Comparison of ENCODE assay signal across 11 cellular contexts in genomic region chr5:78649816-78650561, GRCh38. TPM values are rescaled to one million over a fixed set of nuclear protein-coding genes. Genes with fewer than 3 reads are reported as not detected.
DNase-seq lines count a peak whose midpoint lies in the region; ATAC-seq and TF ChIP-seq lines count a peak whose summit lies in the region.
"Had no signal": no experiment of that assay in that cellular context is flagged by ENCODE, and none has a peak within 500 bp of the region (broad histone marks: within the 10 kb centered on the region; RNA-seq: fewer than 3 reads in every experiment).

No MANE protein-coding gene starts in this region.

- no peak overlapping the region for H3K9ac ChIP-seq in iPS-15b (ENCODE audit: low read depth, low read length)

- TF ChIP-seq POLR2A in tibial nerve (IDR thresholded peaks at IDR 0.05): no peak

- H3K4me3 Mint-ChIP-seq in activated T-cell treated with anti-CD3 and anti-CD28 coated beads, Interleukin-2, amount 50 U/mL, for 72 hours: peak overlapping the region; percentile 62 to 80
- peak overlapping the region; percentile 79 for H3K4me3 Mint-ChIP-seq in activated T-helper 1 cell treated with anti-CD3 and anti-CD28 coated beads, Interleukin-12 subunit alpha, Interleukin-12 subunit beta, Interleukin-2, Interleukin-4 antibody, amounts not matched to agents 30 ng/mL and 10 ng/mL and 1 ng/mL, durations not matched to agents 14 hours and 24 hours and 36 hours

- H3K9me3 Mint-ChIP-seq in activated T-cell treated with anti-CD3 and anti-CD28 coated beads, Interleukin-2, amount 50 U/mL, for 72 hours: no peaks in the 10 kb centered on the region
- H3K9me3 Mint-ChIP-seq in activated T-helper 1 cell treated with anti-CD3 and anti-CD28 coated beads, Interleukin-12 subunit alpha, Interleukin-12 subunit beta, Interleukin-2, Interleukin-4 antibody, amounts not matched to agents 30 ng/mL and 10 ng/mL and 1 ng/mL, durations not matched to agents 14 hours and 24 hours and 36 hours: no peaks in the 10 kb centered on the region

- H3K4me3 ChIP-seq in iPS-15b (ENCODE audit: low read depth, low read length) (peak overlapping the region; percentile 72), tibial nerve (no peak overlapping the region)

- no peaks in the 10 kb centered on the region for H3K9me3 ChIP-seq in iPS-15b (ENCODE audit: control insufficient read depth, insufficient read depth, low read length)
- H3K9me3 ChIP-seq in tibial nerve: no peaks in the 10 kb centered on the region

- H3K4me1 Mint-ChIP-seq in activated T-cell treated with anti-CD3 and anti-CD28 coated beads, Interleukin-2, amount 50 U/mL, for 72 hours (ENCODE audit: low read depth): peaks cover 22% of the 10 kb centered on the region
- H3K4me1 Mint-ChIP-seq in activated T-helper 1 cell treated with anti-CD3 and anti-CD28 coated beads, Interleukin-12 subunit alpha, Interleukin-12 subunit beta, Interleukin-2, Interleukin-4 antibody, amounts not matched to agents 30 ng/mL and 10 ng/mL and 1 ng/mL, durations not matched to agents 14 hours and 24 hours and 36 hours (ENCODE audit: low read depth): peaks cover 16% of the 10 kb centered on the region

- H3K27me3 ChIP-seq in iPS-15b (ENCODE audit: control insufficient read depth, insufficient read depth, low read length) (no peaks in the 10 kb centered on the region), tibial nerve (no peaks in the 10 kb centered on the region)
- H3K27me3 ChIP-seq: foreskin keratinocyte had no signal

- H3K4me1 ChIP-seq in iPS-15b (ENCODE audit: control insufficient read depth, insufficient read depth, low read length) (peaks cover 16% of the 10 kb centered on the region), tibial nerve (peaks cover 0 to 40% (median 13%) of the 10 kb centered on the region in 4 donors)

- intact Hi-C loops in activated T-helper 1 cell treated with anti-CD3 and anti-CD28 coated beads, Interleukin-12 subunit alpha, Interleukin-12 subunit beta, Interleukin-2, Interleukin-4 antibody, amounts not matched to agents 30 ng/mL and 10 ng/mL and 1 ng/mL, durations not matched to agents 14 hours and 24 hours and 36 hours (cut with micrococcal nuclease): loop anchor here (5.0 kb wide), 1 partner anchor 237 kb away; no protein-coding TSS in a partner anchor

- DNase-seq in activated T-cell treated with anti-CD3 and anti-CD28 coated beads, Interleukin-2, amount 50 U/mL, for 72 hours: no peak
- no peak for DNase-seq in activated T-cell treated with anti-CD3 and anti-CD28 coated beads, Interleukin-2, amount 50 U/mL, for 1 hour
- DNase-seq in activated T-helper 1 cell treated with anti-CD3 and anti-CD28 coated beads, Interleukin-12 subunit alpha, Interleukin-12 subunit beta, Interleukin-2, Interleukin-4 antibody, amounts not matched to agents 30 ng/mL and 10 ng/mL and 1 ng/mL, durations not matched to agents 14 hours and 24 hours and 36 hours (ENCODE audit: low spot score): no peak
- no peak for DNase-seq in tibial nerve (ENCODE audit: low spot score in 2 of 2)
- DNase-seq in amygdala (lab: John Stamatoyannopoulos, UW): no peak
- DNase-seq: foreskin keratinocyte, NCI-H446 treated with DMSO at 0.1 percent for 48 hours, posterior cingulate gyrus had no signal

- peak overlapping the region in 3 of 4 donors; percentile 91 to 97 (median 97) for H3K27ac ChIP-seq in tibial nerve

- no peak for TF ChIP-seq EP300 in tibial nerve (IDR thresholded peaks at IDR 0.05)

- H3K27me3 Mint-ChIP-seq in activated T-cell treated with anti-CD3 and anti-CD28 coated beads, Interleukin-2, amount 50 U/mL, for 72 hours (ENCODE audit: low read depth): peaks cover 61% of the 10 kb centered on the region
- H3K27me3 Mint-ChIP-seq in activated T-helper 1 cell treated with anti-CD3 and anti-CD28 coated beads, Interleukin-12 subunit alpha, Interleukin-12 subunit beta, Interleukin-2, Interleukin-4 antibody, amounts not matched to agents 30 ng/mL and 10 ng/mL and 1 ng/mL, durations not matched to agents 14 hours and 24 hours and 36 hours (ENCODE audit: insufficient read depth): peaks cover 47% of the 10 kb centered on the region

- 83 to 85% methylated on average over 13 of the region's 13 CpGs for WGBS in tibial nerve, 2 donors

- H3K36me3 Mint-ChIP-seq in activated T-cell treated with anti-CD3 and anti-CD28 coated beads, Interleukin-2, amount 50 U/mL, for 72 hours (ENCODE audit: insufficient read depth in 2 of 2): peaks cover 0 to 3% of the 10 kb centered on the region in 2 donors
- no peaks in the 10 kb centered on the region for H3K36me3 Mint-ChIP-seq in activated T-helper 1 cell treated with anti-CD3 and anti-CD28 coated beads, Interleukin-12 subunit alpha, Interleukin-12 subunit beta, Interleukin-2, Interleukin-4 antibody, amounts not matched to agents 30 ng/mL and 10 ng/mL and 1 ng/mL, durations not matched to agents 14 hours and 24 hours and 36 hours (ENCODE audit: low read depth)

- H3K36me3 ChIP-seq in iPS-15b (ENCODE audit: control insufficient read depth, insufficient read depth, low read length) (no peaks in the 10 kb centered on the region), tibial nerve (no peaks in the 10 kb centered on the region)

- TF ChIP-seq CTCF in tibial nerve (IDR thresholded peaks at IDR 0.05): no peak

- no peak for ATAC-seq in activated T-cell treated with anti-CD3 and anti-CD28 coated beads, Interleukin-2, amount 50 U/mL, for 72 hours (replicated peaks in 1 of 2)
- ATAC-seq in HG02798 (IDR thresholded peaks at IDR 0.05; ENCODE audit: poor library complexity, unreplicated experiment) (no peak), GM19035 (IDR thresholded peaks at IDR 0.05; ENCODE audit: unreplicated experiment) (no peak)
- ATAC-seq: foreskin keratinocyte had no signal

- H3K27ac Mint-ChIP-seq in activated T-cell treated with anti-CD3 and anti-CD28 coated beads, Interleukin-2, amount 50 U/mL, for 72 hours: no peak overlapping the region
- H3K27ac Mint-ChIP-seq in activated T-helper 1 cell treated with anti-CD3 and anti-CD28 coated beads, Interleukin-12 subunit alpha, Interleukin-12 subunit beta, Interleukin-2, Interleukin-4 antibody, amounts not matched to agents 30 ng/mL and 10 ng/mL and 1 ng/mL, durations not matched to agents 14 hours and 24 hours and 36 hours: no peak overlapping the region

RNA-seq across cellular contexts. Expression of gene LHFPL2, which starts 1.4 kb away (rescaled TPM):
- total RNA-seq in activated T-cell treated with anti-CD3 and anti-CD28 coated beads, Interleukin-2, amount 50 U/mL, for 72 hours: under 1 TPM; 0.12 to 0.21 TPM
- total RNA-seq in activated T-helper 1 cell treated with anti-CD3 and anti-CD28 coated beads, Interleukin-12 subunit alpha, Interleukin-12 subunit beta, Interleukin-2, Interleukin-4 antibody, amounts not matched to agents 30 ng/mL and 10 ng/mL and 1 ng/mL, durations not matched to agents 14 hours and 24 hours and 36 hours: 0.08 and 0.47 TPM in 2 replicates
- total RNA-seq in tibial nerve: 10 to 100 TPM; 19.7 to 48.9 (median 27.4) TPM

Comparison
In these comparisons a context has a peak if more than half of its experiments do, and no peak if none do; other contexts are left out.
1. RNA of gene LHFPL2, which starts 1.4 kb away (total RNA-seq): 19.7 to 48.9 TPM in tibial nerve; 0.12 to 0.21 TPM in activated T-cell treated with anti-CD3 and anti-CD28 coated beads, Interleukin-2, amount 50 U/mL, for 72 hours and 0.08 to 0.47 TPM in activated T-helper 1 cell treated with anti-CD3 and anti-CD28 coated beads, Interleukin-12 subunit alpha, Interleukin-12 subunit beta, Interleukin-2, Interleukin-4 antibody, amounts not matched to agents 30 ng/mL and 10 ng/mL and 1 ng/mL, durations not matched to agents 14 hours and 24 hours and 36 hours; every median in the first group is over 10 times any median in the second.